30 cellular contexts compared by ENCODE assay signal in genomic region chr6:16141514-16141913, GRCh38.
"Had no signal": no experiment of that assay in that cellular context is flagged by ENCODE, and none has a peak within 500 bp of the region (broad histone marks: within the 10 kb centered on the region; RNA-seq: fewer than 3 reads in every experiment).

No MANE protein-coding gene starts in this region.

- H3K27ac Mint-ChIP-seq: activated B cell treated with CpG ODN at 0.5 μM for 24 hours; activated CD4-positive, alpha-beta T cell treated with anti-CD3 and anti-CD28 coated beads, Interleukin-2, amount 10 ng/mL, durations not matched to agents 24 days and 14 days; activated CD8-positive, alpha-beta memory T cell treated with anti-CD3 and anti-CD28 coated beads, Interleukin-2, amount 10 ng/mL, durations not matched to agents 7 days and 5 days; activated T-helper 17 cell treated with anti-CD3 and anti-CD28 coated beads, Interleukin-2, amount 50 U/mL, for 72 hours; T-helper 1 cell treated with Interleukin-12 subunit alpha and Interleukin-12 subunit beta and Interleukin-4 antibody, amounts not matched to agents 30 μg/mL and 1 μg/mL, for 36 hours had no signal

- ATAC-seq: activated CD8-positive, alpha-beta memory T cell treated with anti-CD3 and anti-CD28 coated beads, Interleukin-2, amount 10 ng/mL, durations not matched to agents 7 days and 5 days; activated T-cell treated with anti-CD3 and anti-CD28 coated beads, Interleukin-2, amount 50 U/mL, for 4 hours; activated T-helper 17 cell treated with anti-CD3 and anti-CD28 coated beads, Interleukin-2, amount 50 U/mL, for 72 hours; body of pancreas; K562; Panc1; SK-N-SH treated with all-trans-retinoic acid at 6 μM for 48 hours had no signal

- H3K27me3 ChIP-seq: ascending aorta, body of pancreas, SJSA1 had no signal

- H3K4me3 ChIP-seq: ascending aorta, body of pancreas, K562, SJSA1 had no signal

- H3K9me3 ChIP-seq: ascending aorta, body of pancreas, SJSA1 had no signal

- H3K27me3 Mint-ChIP-seq: activated B cell treated with CpG ODN at 0.5 μM for 24 hours; activated CD4-positive, alpha-beta T cell treated with anti-CD3 and anti-CD28 coated beads, Interleukin-2, amount 10 ng/mL, durations not matched to agents 24 days and 14 days; activated CD8-positive, alpha-beta memory T cell treated with anti-CD3 and anti-CD28 coated beads, Interleukin-2, amount 10 ng/mL, durations not matched to agents 7 days and 5 days; activated naive CD4-positive, alpha-beta T cell treated with anti-CD3 and anti-CD28 coated beads, Interleukin-2, amount 10 ng/mL, durations not matched to agents 7 days and 5 days; activated T-helper 17 cell treated with anti-CD3 and anti-CD28 coated beads, Interleukin-2, amount 50 U/mL, for 72 hours; central memory CD8-positive, alpha-beta T cell had no signal

- H3K27ac ChIP-seq: ascending aorta, body of pancreas, SJSA1 had no signal

- DNase-seq: activated B cell treated with CpG ODN at 0.5 μM for 24 hours; activated CD4-positive, alpha-beta T cell treated with anti-CD3 and anti-CD28 coated beads for 1 hour; activated CD4-positive, alpha-beta T cell treated with anti-CD3 and anti-CD28 coated beads, Interleukin-2, amount 10 ng/mL, durations not matched to agents 24 days and 14 days; activated CD4-positive, alpha-beta T cell treated with anti-CD3 and anti-CD28 coated beads, Interleukin-2, amount 50 U/mL, for 48 hours; activated CD8-positive, alpha-beta memory T cell treated with anti-CD3 and anti-CD28 coated beads, Interleukin-2, amount 10 ng/mL, durations not matched to agents 7 days and 5 days; activated gamma-delta T cell treated with Interleukin-2 at 50 U/mL for 16 hours; activated naive CD4-positive, alpha-beta T cell treated with anti-CD3 and anti-CD28 coated beads, Interleukin-2, amount 10 ng/mL, durations not matched to agents 7 days and 5 days; activated T-cell treated with anti-CD3 and anti-CD28 coated beads, Interleukin-2, amount 50 U/mL, for 4 hours; body of pancreas; Karpas-422; MM.1S; NCI-H1105; NCI-H1436; NCI-H1694 treated with DMSO at 0.1 percent for 48 hours; NCI-H2029 treated with DMSO at 0.1 percent for 48 hours; NCI-H510A treated with DMSO at 0.1 percent for 48 hours; NCI-H69; NK-92 treated with Interleukin-12 subunit alpha and Interleukin-12 subunit beta, amount 100 ng/mL, for 24 hours; OCI-M1; RPMI8226; SHP77; T-helper 9 cell had no signal

- H3K9me3 Mint-ChIP-seq: activated naive CD4-positive, alpha-beta T cell treated with anti-CD3 and anti-CD28 coated beads, Interleukin-2, amount 10 ng/mL, durations not matched to agents 7 days and 5 days; activated T-cell treated with anti-CD3 and anti-CD28 coated beads, Interleukin-2, amount 50 U/mL, for 4 hours; activated T-helper 17 cell treated with anti-CD3 and anti-CD28 coated beads, Interleukin-2, amount 50 U/mL, for 72 hours; central memory CD8-positive, alpha-beta T cell; T-helper 1 cell treated with Interleukin-12 subunit alpha and Interleukin-12 subunit beta and Interleukin-4 antibody, amounts not matched to agents 30 μg/mL and 1 μg/mL, for 36 hours had no signal

- H3K4me3 Mint-ChIP-seq: activated B cell treated with CpG ODN at 0.5 μM for 24 hours; activated CD4-positive, alpha-beta T cell treated with anti-CD3 and anti-CD28 coated beads, Interleukin-2, amount 10 ng/mL, durations not matched to agents 24 days and 14 days; activated CD8-positive, alpha-beta memory T cell treated with anti-CD3 and anti-CD28 coated beads, Interleukin-2, amount 10 ng/mL, durations not matched to agents 7 days and 5 days; activated naive CD4-positive, alpha-beta T cell treated with anti-CD3 and anti-CD28 coated beads, Interleukin-2, amount 10 ng/mL, durations not matched to agents 7 days and 5 days; activated T-cell treated with anti-CD3 and anti-CD28 coated beads, Interleukin-2, amount 50 U/mL, for 4 hours; activated T-helper 17 cell treated with anti-CD3 and anti-CD28 coated beads, Interleukin-2, amount 50 U/mL, for 72 hours; T-helper 1 cell treated with Interleukin-12 subunit alpha and Interleukin-12 subunit beta and Interleukin-4 antibody, amounts not matched to agents 30 μg/mL and 1 μg/mL, for 36 hours had no signal
